16 cellular contexts compared by ENCODE assay signal in the genomic region with DNA sequence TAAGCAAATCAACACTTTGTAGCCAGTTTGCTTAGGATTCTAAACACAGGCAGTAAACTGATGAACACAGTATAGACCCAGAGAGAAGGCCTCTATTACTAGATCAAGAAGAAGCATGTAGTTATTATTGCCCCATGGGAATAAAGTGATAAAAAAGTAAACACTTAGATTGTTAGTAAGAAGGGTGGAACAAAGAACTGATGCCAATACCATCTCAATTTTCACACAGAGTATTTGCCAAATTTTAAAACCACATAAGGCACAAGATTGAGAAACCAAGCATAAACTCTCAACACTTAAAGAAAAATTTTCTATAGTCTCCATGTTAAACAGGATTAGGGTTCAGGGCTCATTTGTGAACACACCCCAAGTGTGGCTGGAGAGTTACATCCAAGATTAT.
"Had no signal": no experiment of that assay in that cellular context is flagged by ENCODE, and none has a peak within 500 bp of the region (broad histone marks: within the 10 kb centered on the region; RNA-seq: fewer than 3 reads in every experiment).

No MANE protein-coding gene starts in this region.

- H3K36me3 ChIP-seq: heart left ventricle, right atrium auricular region, sigmoid colon had no signal

- H3K4me2 ChIP-seq: smooth muscle cell had no signal

- ATAC-seq: heart left ventricle; left lobe of liver; mucosa of descending colon; naive thymus-derived CD8-positive, alpha-beta T cell had no signal

- DNase-seq: effector CD4-positive, alpha-beta T cell; endodermal cell; erythroblast; foreskin melanocyte; heart left ventricle; hippocampal formation; mucosa of descending colon; naive thymus-derived CD8-positive, alpha-beta T cell; sigmoid colon; stimulated activated CD4-positive, alpha-beta T cell treated with anti-CD3 and anti-CD28 coated beads, Interleukin-2, amount 100 ng/mL, for 48 hours; stimulated activated naive CD4-positive, alpha-beta T cell treated with Interleukin-2 at 50 U/mL for 16 hours; trophoblast cell had no signal

- H3K4me3 ChIP-seq: coronary artery, heart left ventricle, mucosa of descending colon, right atrium auricular region, sigmoid colon, smooth muscle cell had no signal

- H3K9me3 ChIP-seq: heart left ventricle, mucosa of descending colon, right atrium auricular region, sigmoid colon had no signal

- H3K27ac ChIP-seq: coronary artery, heart left ventricle, right atrium auricular region, sigmoid colon had no signal

- H3K4me1 ChIP-seq: heart left ventricle, right atrium auricular region, sigmoid colon had no signal

- H3K27me3 ChIP-seq: heart left ventricle, right atrium auricular region, sigmoid colon had no signal
